ENCODE assay signal across 30 cellular contexts in genomic region chr5:96673127-96673526, GRCh38.
"Had no signal": no experiment of that assay in that cellular context is flagged by ENCODE, and none has a peak within 500 bp of the region (broad histone marks: within the 10 kb centered on the region; RNA-seq: fewer than 3 reads in every experiment).

No MANE protein-coding gene starts in this region.

- H3K36me3 Mint-ChIP-seq: mesothelial cell of epicardium had no signal

- FAIRE-seq: kidney, urothelium cell line had no signal

- H3K27ac ChIP-seq: epithelial cell of prostate, gastrocnemius medialis, prostate gland, right atrium auricular region, stomach, tibial artery, upper lobe of left lung had no signal

- H3K27me3 ChIP-seq: gastrocnemius medialis, right atrium auricular region, stomach, testis, tibial artery, upper lobe of left lung had no signal

- H3K4me3 Mint-ChIP-seq: mesothelial cell of epicardium; nephron progenitor cell; stimulated activated effector memory CD8-positive, alpha-beta T cell treated with anti-CD3 and anti-CD28 coated beads, Interleukin-12 subunit alpha, Interleukin-12 subunit beta, amount 100 ng/mL, for 72 hours had no signal

- H3K9me3 ChIP-seq: gastrocnemius medialis, mucosa of descending colon, prostate gland, right atrium auricular region, stomach, testis, tibial artery, upper lobe of left lung had no signal

- DNase-seq: cortex of kidney; foreskin fibroblast; gastrocnemius medialis; head of caudate nucleus; kidney; mesenchymal stem cell; mucosa of descending colon; naive B cell; nephron progenitor cell; nucleus accumbens; stimulated activated CD4-positive, alpha-beta T cell treated with anti-CD3 and anti-CD28 coated beads, Interleukin-12 subunit alpha, Interleukin-12 subunit beta, amount 100 ng/mL, for 4 hours; stimulated activated CD4-positive, alpha-beta T cell treated with anti-CD3 and anti-CD28 coated beads, Interleukin-1b, Interleukin-23, amount 100 ng/mL, for 48 hours; stimulated activated CD4-positive, alpha-beta T cell treated with anti-CD3 and anti-CD28 coated beads, Interleukin-4, amount 100 ng/mL, for 24 hours; stimulated activated naive CD4-positive, alpha-beta T cell treated with Interleukin-2 at 50 U/mL for 16 hours; stomach; substantia nigra; testis; tibial artery; upper lobe of left lung had no signal

- H3K36me3 ChIP-seq: gastrocnemius medialis, prostate gland, right atrium auricular region had no signal

- ATAC-seq: esophagus mucosa; gastrocnemius medialis; left lobe of liver; mucosa of descending colon; sciatic nerve; stimulated activated effector memory CD8-positive, alpha-beta T cell treated with anti-CD3 and anti-CD28 coated beads, Interleukin-12 subunit alpha, Interleukin-12 subunit beta, amount 100 ng/mL, for 72 hours had no signal

- H3K27me3 Mint-ChIP-seq: naive B cell had no signal

- H3K4me2 ChIP-seq: smooth muscle cell had no signal

- H3K27ac Mint-ChIP-seq: mesothelial cell of epicardium; naive B cell; nephron progenitor cell; stimulated activated effector memory CD8-positive, alpha-beta T cell treated with anti-CD3 and anti-CD28 coated beads, Interleukin-12 subunit alpha, Interleukin-12 subunit beta, amount 100 ng/mL, for 72 hours had no signal

- H3K4me3 ChIP-seq: gastrocnemius medialis, lung, mucosa of descending colon, prostate gland, right atrium auricular region, smooth muscle cell, stomach, testis, tibial artery, upper lobe of left lung had no signal

- H3K4me1 Mint-ChIP-seq: nephron progenitor cell had no signal

- H3K9me3 Mint-ChIP-seq: mesothelial cell of epicardium; naive B cell; nephron progenitor cell; stimulated activated effector memory CD8-positive, alpha-beta T cell treated with anti-CD3 and anti-CD28 coated beads, Interleukin-12 subunit alpha, Interleukin-12 subunit beta, amount 100 ng/mL, for 72 hours had no signal
